ENCODE assay signal across 9 cellular contexts in the genomic region with DNA sequence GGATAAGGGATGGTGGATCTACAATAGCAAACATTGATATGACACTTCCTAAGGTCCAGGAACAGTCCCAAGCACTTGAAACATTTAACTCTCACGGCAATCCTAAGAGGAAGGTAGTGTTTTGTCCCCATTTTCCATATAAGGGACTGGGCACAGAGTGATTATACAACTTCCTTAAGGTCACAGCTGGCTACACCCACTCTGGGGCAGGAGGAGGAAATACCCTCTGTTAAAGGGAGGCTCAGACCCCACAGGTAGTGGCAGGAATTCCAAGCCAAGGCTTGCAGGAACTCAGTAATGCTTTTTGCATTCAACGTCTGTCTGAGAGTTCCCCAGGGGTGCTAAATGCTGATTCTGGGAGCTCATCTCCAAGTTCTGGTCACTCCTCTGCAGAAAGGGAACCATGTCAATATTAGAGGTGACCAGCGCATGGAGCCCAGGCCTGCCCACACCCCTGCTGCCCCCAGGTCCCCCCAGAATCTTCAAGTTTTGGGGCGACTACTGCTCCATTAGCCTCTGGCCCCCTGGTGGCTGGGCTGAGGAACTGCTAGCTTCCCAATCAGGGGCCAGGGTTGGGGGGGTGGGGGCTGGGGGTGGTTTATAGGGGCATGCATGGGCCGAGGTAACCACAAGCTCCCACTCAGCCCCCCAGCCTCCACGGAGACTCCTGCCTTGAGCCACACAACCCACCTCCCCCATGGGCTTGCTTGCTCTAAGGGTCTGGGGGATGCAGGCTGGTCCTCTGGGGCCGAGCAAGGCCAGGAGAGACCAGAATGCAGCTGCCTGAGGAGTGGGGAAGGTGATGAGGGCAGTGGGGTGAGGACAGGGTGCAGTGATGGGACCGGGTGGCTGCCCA. TPM values are rescaled to one million over a fixed set of nuclear protein-coding genes. Genes with fewer than 3 reads are reported as not detected.
A peak's percentile ranks its signal among the peaks of the same experiment; 100 is the strongest.
DNase-seq lines count a peak whose midpoint lies in the region; ATAC-seq and TF ChIP-seq lines count a peak whose summit lies in the region.
"Had no signal": no experiment of that assay in that cellular context is flagged by ENCODE, and none has a peak within 500 bp of the region (broad histone marks: within the 10 kb centered on the region; RNA-seq: fewer than 3 reads in every experiment).

No MANE protein-coding gene starts in this region.

- H3K4me3 ChIP-seq in LNCaP clone FGC (ENCODE audit: low read depth, low read length) (no peak overlapping the region), epithelial cell of proximal tubule (ENCODE audit: low read depth, low read length) (no peak overlapping the region)

- DNase-seq in DMS 273 (lab: John Stamatoyannopoulos, UW; ENCODE audit: unreplicated experiment): peak; percentile 42
- DNase-seq in DMS 273 treated with DMSO at 0.1 percent for 48 hours (lab: John Stamatoyannopoulos, UW): no peak
- no peak for DNase-seq in LNCaP clone FGC (ENCODE audit: low read depth)
- no peak for DNase-seq in epithelial cell of proximal tubule (ENCODE audit: low read depth)
- DNase-seq in progenitor cell of endocrine pancreas (ENCODE audit: low spot score, unreplicated experiment): no peak
- DNase-seq in NCI-H187 treated with DMSO at 0.1 percent for 48 hours (lab: John Stamatoyannopoulos, UW): no peak
- DNase-seq in NOMO-1 treated with DMSO at 0.1 percent for 48 hours (lab: John Stamatoyannopoulos, UW; ENCODE audit: unreplicated experiment): no peak
- DNase-seq: midbrain had no signal

- peaks cover 17% of the 10 kb centered on the region for H3K36me3 Mint-ChIP-seq in progenitor cell of endocrine pancreas (ENCODE audit: insufficient read depth)

- H3K4me3 Mint-ChIP-seq in progenitor cell of endocrine pancreas (ENCODE audit: low read depth): no peak overlapping the region

- H3K27me3 Mint-ChIP-seq in progenitor cell of endocrine pancreas: no peaks in the 10 kb centered on the region

- H3K27ac Mint-ChIP-seq in progenitor cell of endocrine pancreas: no peak overlapping the region

- peaks cover 11% of the 10 kb centered on the region for H3K4me1 Mint-ChIP-seq in progenitor cell of endocrine pancreas (ENCODE audit: low read depth)

- ATAC-seq in GM19463 (IDR thresholded peaks at IDR 0.05; ENCODE audit: unreplicated experiment): no peak

- peak; percentile 55; the same call in 1 of the 2 replicates for TF ChIP-seq CTCF in LNCaP clone FGC (IDR thresholded peaks at IDR 0.05; ENCODE audit: control insufficient read depth, extremely low read depth, insufficient read depth)
- peak; percentile 61 for TF ChIP-seq CTCF in epithelial cell of proximal tubule (conservative IDR thresholded peaks at IDR 0.05; ENCODE audit: low read depth, low read length)
- TF ChIP-seq CTCF in progenitor cell of endocrine pancreas (IDR thresholded peaks at IDR 0.05; ENCODE audit: unreplicated experiment): peak; percentile 71

- no peaks in the 10 kb centered on the region for H3K9me3 Mint-ChIP-seq in progenitor cell of endocrine pancreas (ENCODE audit: low read depth)

RNA-seq across cellular contexts. Expression of a gene that starts 11.1 kb away (rescaled TPM):
- total RNA-seq in epithelial cell of proximal tubule: 38.8 and 87.0 TPM in 2 replicates
- total RNA-seq in progenitor cell of endocrine pancreas: 197 and 198 TPM in 2 replicates

RNA-seq across cellular contexts. Expression of a gene that starts 11.8 kb away (rescaled TPM):
- total RNA-seq in epithelial cell of proximal tubule (0.17 and 0.22 TPM in 2 replicates), progenitor cell of endocrine pancreas (1.5 and 1.7 TPM in 2 replicates)

RNA-seq across cellular contexts. Expression of a gene that starts 16.4 kb away (rescaled TPM):
- 1.6 and 1.7 TPM in 2 replicates for total RNA-seq in epithelial cell of proximal tubule
- total RNA-seq in progenitor cell of endocrine pancreas: 8.2 and 9.7 TPM in 2 replicates

RNA-seq across cellular contexts. Expression of a gene that starts 16.7 kb away (rescaled TPM):
- total RNA-seq in epithelial cell of proximal tubule: 96.2 and 122 TPM in 2 replicates
- total RNA-seq in progenitor cell of endocrine pancreas: 49.1 and 51.1 TPM in 2 replicates

RNA-seq across cellular contexts. Expression of a gene that starts 37.4 kb away (rescaled TPM):
- total RNA-seq in epithelial cell of proximal tubule (18.6 and 35.7 TPM in 2 replicates), progenitor cell of endocrine pancreas (39.7 and 41.4 TPM in 2 replicates)
